Comparison of ENCODE assay signal across 22 cellular contexts in genomic region chr5:1074816-1075554, GRCh38. TPM values are rescaled to one million over a fixed set of nuclear protein-coding genes. Genes with fewer than 3 reads are reported as not detected.
DNase-seq lines count a peak whose midpoint lies in the region; ATAC-seq and TF ChIP-seq lines count a peak whose summit lies in the region.
"Had no signal": no experiment of that assay in that cellular context is flagged by ENCODE, and none has a peak within 500 bp of the region (broad histone marks: within the 10 kb centered on the region; RNA-seq: fewer than 3 reads in every experiment).

No MANE protein-coding gene starts in this region.

- no peak overlapping the region for H3K14ac ChIP-seq in mesenchymal stem cell (ENCODE audit: low read length in 2 of 2)

- no peaks in the 10 kb centered on the region for H3K79me1 ChIP-seq in mesenchymal stem cell (replicated peaks; ENCODE audit: low read length, poor library complexity, severe bottlenecking)

- H3K9me3 ChIP-seq in mesenchymal stem cell (ENCODE audit: control insufficient read depth, low read length) (no peaks in the 10 kb centered on the region), upper lobe of right lung (no peaks in the 10 kb centered on the region), Karpas-422 (ENCODE audit: low read length) (no peaks in the 10 kb centered on the region)

- H3K27ac Mint-ChIP-seq in activated naive CD4-positive, alpha-beta T cell treated with anti-CD3 and anti-CD28 coated beads, Interleukin-2, amount 10 ng/mL, durations not matched to agents 7 days and 5 days = peak overlapping the region; percentile 58
- H3K27ac Mint-ChIP-seq in WTC11 (0 out of 2 replicates have a peak overlapping the region, but pooled peaks have one; percentile 19), GM23338 (no peak overlapping the region)
- H3K27ac Mint-ChIP-seq: H9, HFFc6 had no signal

- H3K4me3 Mint-ChIP-seq in activated naive CD4-positive, alpha-beta T cell treated with anti-CD3 and anti-CD28 coated beads, Interleukin-2, amount 10 ng/mL, durations not matched to agents 7 days and 5 days = no peak overlapping the region
- H3K4me3 Mint-ChIP-seq in WTC11 = no peak overlapping the region
- H3K4me3 Mint-ChIP-seq in GM23338 = no peak overlapping the region
- H3K4me3 Mint-ChIP-seq: H9, HFFc6 had no signal

- no peak overlapping the region for H3K18ac ChIP-seq in mesenchymal stem cell (ENCODE audit: low read depth in 1 of 2, low read length in 2 of 2)

- no peaks in the 10 kb centered on the region for H3K4me1 Mint-ChIP-seq in activated naive CD4-positive, alpha-beta T cell treated with anti-CD3 and anti-CD28 coated beads, Interleukin-2, amount 10 ng/mL, durations not matched to agents 7 days and 5 days
- no peaks in the 10 kb centered on the region for H3K4me1 Mint-ChIP-seq in WTC11
- H3K4me1 Mint-ChIP-seq in GM23338 = no peaks in the 10 kb centered on the region
- H3K4me1 Mint-ChIP-seq: H9 had no signal

- H3K9me3 Mint-ChIP-seq in activated naive CD4-positive, alpha-beta T cell treated with anti-CD3 and anti-CD28 coated beads, Interleukin-2, amount 10 ng/mL, durations not matched to agents 7 days and 5 days = no peaks in the 10 kb centered on the region
- H3K9me3 Mint-ChIP-seq in WTC11 (no peaks in the 10 kb centered on the region), GM23338 (no peaks in the 10 kb centered on the region)
- H3K9me3 Mint-ChIP-seq: H9 had no signal

- no peak overlapping the region for H3K4ac ChIP-seq in mesenchymal stem cell (ENCODE audit: low read depth in 1 of 2, low read length in 2 of 2)

- H3K36me3 ChIP-seq in mesenchymal stem cell (ENCODE audit: control insufficient read depth in 1 of 2, insufficient read depth in 2 of 2, low read depth in 1 of 2, low read length in 2 of 2) = peaks cover 7 to 16% of the 10 kb centered on the region in 2 experiments
- H3K36me3 ChIP-seq in upper lobe of right lung = peaks cover 40% of the 10 kb centered on the region
- H3K36me3 ChIP-seq in Karpas-422 (ENCODE audit: insufficient read depth, low read length) = no peaks in the 10 kb centered on the region
- no peaks in the 10 kb centered on the region for H3K36me3 ChIP-seq in GM23338 (ENCODE audit: insufficient read depth)

- H4K8ac ChIP-seq in mesenchymal stem cell (ENCODE audit: low read length) = peak overlapping the region; percentile 28

- WGBS in mesenchymal stem cell = 94% methylated on average over 40 of the region's 40 CpGs

- H2BK120ac ChIP-seq in mesenchymal stem cell (ENCODE audit: low read depth, low read length) = no peak overlapping the region

- no peaks in the 10 kb centered on the region for H3K9me2 ChIP-seq in Karpas-422 (replicated peaks; ENCODE audit: insufficient read depth, low read length)
- no peaks in the 10 kb centered on the region for H3K9me2 ChIP-seq in GM23338 (ENCODE audit: insufficient read depth)

- H2BK12ac ChIP-seq in mesenchymal stem cell (ENCODE audit: low read length in 2 of 2) = no peak overlapping the region

- DNase-seq in activated naive CD4-positive, alpha-beta T cell treated with anti-CD3 and anti-CD28 coated beads, Interleukin-2, amount 10 ng/mL, durations not matched to agents 7 days and 5 days = no peak
- DNase-seq in activated naive CD4-positive, alpha-beta T cell treated with anti-CD3 and anti-CD28 coated beads, Interleukin-2, amount 50 U/mL, for 16 hours = no peak
- no peak for DNase-seq in WTC11 (ENCODE audit: low spot score)
- DNase-seq in mesenchymal stem cell = no peak
- DNase-seq in upper lobe of right lung = no peak
- DNase-seq in COR-L47 (lab: John Stamatoyannopoulos, UW) = no peak
- DNase-seq in Karpas-422 = no peak
- no peak for DNase-seq in GM23338 (ENCODE audit: low spot score)
- DNase-seq: H9, HFFc6, Kasumi-1, MV-4-11, NCI-H1105, NCI-H1436 treated with DMSO at 0.1 percent for 48 hours, NCI-H187 treated with DMSO at 0.1 percent for 48 hours, NCI-H446, NCI-H524 treated with DMSO at 0.1 percent for 48 hours, NCI-H774, PC-3 had no signal

- no peaks in the 10 kb centered on the region for H3F3A ChIP-seq in GM23338 (replicated peaks; ENCODE audit: low read depth)

- intact Hi-C loops in upper lobe of right lung (cut with DNase I) = no loop called here

- H4K91ac ChIP-seq in mesenchymal stem cell (ENCODE audit: low read length) = no peak overlapping the region

- H3K27me3 Mint-ChIP-seq in activated naive CD4-positive, alpha-beta T cell treated with anti-CD3 and anti-CD28 coated beads, Interleukin-2, amount 10 ng/mL, durations not matched to agents 7 days and 5 days = no peaks in the 10 kb centered on the region
- H3K27me3 Mint-ChIP-seq in WTC11 (ENCODE audit: low read depth) (no peaks in the 10 kb centered on the region), GM23338 (ENCODE audit: insufficient read depth, low read depth, poor library complexity) (peaks cover 8% of the 10 kb centered on the region)

- no peak for TF ChIP-seq CTCF in WTC11 (IDR thresholded peaks at IDR 0.05)
- TF ChIP-seq CTCF in upper lobe of right lung (IDR thresholded peaks at IDR 0.05) = no peak
- TF ChIP-seq CTCF in GM23338 (conservative IDR thresholded peaks at IDR 0.05; ENCODE audit: low read depth in 2 of 2) = no peak

- H3K9ac ChIP-seq in mesenchymal stem cell (ENCODE audit: low read length) (no peak overlapping the region), Karpas-422 (ENCODE audit: low read length) (no peak overlapping the region)

- H3K27ac ChIP-seq in mesenchymal stem cell (ENCODE audit: low read length, poor library complexity, severe bottlenecking) (no peak overlapping the region), upper lobe of right lung (no peak overlapping the region), Karpas-422 (ENCODE audit: low read length) (no peak overlapping the region), GM23338 (ENCODE audit: low read depth) (no peak overlapping the region)
- H3K27ac ChIP-seq: HL-60, SJSA1 had no signal

- H3K4me2 ChIP-seq in mesenchymal stem cell (ENCODE audit: low read length, poor library complexity, severe bottlenecking) = no peak overlapping the region
- no peak overlapping the region for H3K4me2 ChIP-seq in Karpas-422 (ENCODE audit: low read depth, low read length, poor library complexity, severe bottlenecking)
- H3K4me2 ChIP-seq in GM23338 = no peak overlapping the region

- H3K27me3 ChIP-seq in mesenchymal stem cell (ENCODE audit: control insufficient read depth in 1 of 2, insufficient read depth in 1 of 2, low read length in 2 of 2) (no peaks in the 10 kb centered on the region), upper lobe of right lung (no peaks in the 10 kb centered on the region), Karpas-422 (ENCODE audit: low read length) (no peaks in the 10 kb centered on the region), GM23338 (ENCODE audit: insufficient read depth) (no peaks in the 10 kb centered on the region)
- H3K27me3 ChIP-seq: SJSA1 had no signal

- POLR2A ChIA-PET in WTC11 (lab: Charles Lee) = no interaction called here

- ATAC-seq in WTC11 (no peak), upper lobe of right lung (peak; percentile 3), GM23338 (no peak)
- ATAC-seq: PC-3, Right ventricle myocardium inferior had no signal

- CTCF ChIA-PET in activated naive CD4-positive, alpha-beta T cell treated with anti-CD3 and anti-CD28 coated beads, Interleukin-2, amount 10 ng/mL, durations not matched to agents 7 days and 5 days (lab: Charles Lee) = no interaction called here
- CTCF ChIA-PET in WTC11 (lab: Charles Lee) = interaction anchor here (1.1 kb wide), 1 partner anchor 151 kb away, joined by 3 read pairs; no protein-coding TSS in a partner anchor

- H3K4me1 ChIP-seq in mesenchymal stem cell (ENCODE audit: control insufficient read depth, insufficient read depth, low read depth, low read length) = peaks cover 5% of the 10 kb centered on the region
- H3K4me1 ChIP-seq in upper lobe of right lung = no peaks in the 10 kb centered on the region
- no peaks in the 10 kb centered on the region for H3K4me1 ChIP-seq in Karpas-422 (ENCODE audit: low read length)
- no peaks in the 10 kb centered on the region for H3K4me1 ChIP-seq in GM23338 (ENCODE audit: insufficient read depth)
- H3K4me1 ChIP-seq: SJSA1 had no signal

- H3K4me3 ChIP-seq in mesenchymal stem cell (ENCODE audit: insufficient read depth in 1 of 2, low read depth in 1 of 2, low read length in 2 of 2) = no peak overlapping the region
- H3K4me3 ChIP-seq in upper lobe of right lung = no peak overlapping the region
- H3K4me3 ChIP-seq in Karpas-422 (ENCODE audit: low read length) = no peak overlapping the region
- no peak overlapping the region for H3K4me3 ChIP-seq in GM23338
- H3K4me3 ChIP-seq: SJSA1 had no signal

- H2BK5ac ChIP-seq in mesenchymal stem cell (ENCODE audit: low read depth, low read length, poor library complexity, severe bottlenecking) = no peak overlapping the region

- H3K79me2 ChIP-seq in Karpas-422 (ENCODE audit: low read length) (no peaks in the 10 kb centered on the region), GM23338 (replicated peaks; ENCODE audit: insufficient read depth) (no peaks in the 10 kb centered on the region)

- H2AK5ac ChIP-seq in mesenchymal stem cell (ENCODE audit: low read length, severe bottlenecking) = no peak overlapping the region

- H3K23ac ChIP-seq in mesenchymal stem cell (ENCODE audit: low read length in 2 of 2) = no peak overlapping the region

- peaks cover 18% of the 10 kb centered on the region for H3K36me3 Mint-ChIP-seq in activated naive CD4-positive, alpha-beta T cell treated with anti-CD3 and anti-CD28 coated beads, Interleukin-2, amount 10 ng/mL, durations not matched to agents 7 days and 5 days
- H3K36me3 Mint-ChIP-seq in WTC11 (no peaks in the 10 kb centered on the region; the same call in none of the 2 replicates), GM23338 (ENCODE audit: low read depth) (peaks cover 6% of the 10 kb centered on the region; the same call in 2 of the 3 replicates)

- H2BK15ac ChIP-seq in mesenchymal stem cell (ENCODE audit: low read depth, poor library complexity, severe bottlenecking) = no peak overlapping the region

- H2AFZ ChIP-seq in mesenchymal stem cell (ENCODE audit: low read depth, low read length) (no peak overlapping the region), Karpas-422 (ENCODE audit: low read length) (no peak overlapping the region), GM23338 (no peak overlapping the region)

- H4K20me1 ChIP-seq in Karpas-422 (ENCODE audit: insufficient read depth, low read depth, low read length) (no peaks in the 10 kb centered on the region), GM23338 (replicated peaks; ENCODE audit: insufficient read depth) (0 out of 2 replicates have a peak, but pooled peaks cover 2% of the 10 kb centered on the region)

TF ChIP-seq in WTC11, 78 proteins besides CTCF, POLR2A, EP300 and RAD21 (continues in another document):
- no peak for TF ChIP-seq ZNF416 (CRISPR knock-in tag; IDR thresholded peaks at IDR 0.05)
- no peak for TF ChIP-seq HMGA2 (CRISPR knock-in tag; IDR thresholded peaks at IDR 0.05)

TF ChIP-seq in GM23338, 12 proteins besides CTCF, POLR2A, EP300 and RAD21 (continues in another document):
- no peak for TF ChIP-seq CREB1 (CRISPR knock-in tag; IDR thresholded peaks at IDR 0.05; ENCODE audit: low read depth)

RNA-seq across cellular contexts. Expression of gene SLC12A7, which starts 36.9 kb away (rescaled TPM):
- total RNA-seq in WTC11 (2021) (28.1 to 29.9 TPM (median 29.9 TPM) in 3 replicates), upper lobe of right lung (49.6 TPM)
- 23.4 TPM for polyA plus RNA-seq in mesenchymal stem cell (2013, experiment 1 of 2)
- polyA plus RNA-seq in mesenchymal stem cell (2013, experiment 2 of 2) = 22.9 TPM
- 0.22 TPM in 1 of 2 replicates, not detected in the other for total RNA-seq in Karpas-422 (2014; rRNA removed; shearing (Covaris generic); ENCODE audit: low replicate concordance)
- 32.2 TPM in 2 replicates for total RNA-seq in GM23338 (2014; rRNA removed; shearing (Covaris generic))
- polyA plus RNA-seq in GM23338 (2016; fragmentation: Nextera tagmentation; extraction: Ambion mirVana) = 7.4 TPM in 2 replicates

Comparison
In these comparisons a context has a peak if more than half of its experiments do, and no peak if none do; other contexts are left out.
1. RNA of gene SLC12A7, which starts 36.9 kb away (total RNA-seq): 49.6 TPM in upper lobe of right lung (single experiment), 32.2 TPM in GM23338 and 28.1 to 29.9 TPM in WTC11; 0.22 TPM in Karpas-422; every median in the first group is over 10 times any median in the second.